8 cellular contexts compared by ENCODE assay signal in the genomic region with DNA sequence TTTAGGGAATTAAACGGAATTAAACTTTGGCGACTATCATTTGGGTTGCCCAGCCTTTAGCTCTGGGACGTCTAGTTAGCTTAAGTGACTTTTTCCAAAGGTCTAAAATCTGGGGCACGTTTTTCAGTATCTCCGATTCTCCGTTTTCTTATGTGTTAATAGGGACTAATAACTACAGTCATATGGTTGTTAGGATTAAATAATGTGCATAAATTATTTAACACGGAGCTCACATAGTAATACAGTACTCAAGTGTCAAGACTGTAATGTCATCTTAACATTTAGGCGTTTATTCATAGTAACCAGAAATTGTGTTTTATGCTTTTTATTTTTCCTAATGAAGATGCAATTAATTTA. TPM values are rescaled to one million over a fixed set of nuclear protein-coding genes. Genes with fewer than 3 reads are reported as not detected.
A peak's percentile ranks its signal among the peaks of the same experiment; 100 is the strongest.
DNase-seq lines count a peak whose midpoint lies in the region; ATAC-seq, FAIRE-seq and TF ChIP-seq lines count a peak whose summit lies in the region.

No MANE protein-coding gene starts in this region.

- no peak for FAIRE-seq in kidney (lab: Jason Lieb, UNC)

- H3K4me1 Mint-ChIP-seq in activated naive CD4-positive, alpha-beta T cell treated with anti-CD3 and anti-CD28 coated beads, Interleukin-2, amount 10 ng/mL, durations not matched to agents 7 days and 5 days: peaks cover 40% of the 10 kb centered on the region
- peaks cover 31% of the 10 kb centered on the region for H3K4me1 Mint-ChIP-seq in activated T-helper 2 cell treated with anti-CD3 and anti-CD28 coated beads, Interferon-gamma antibody, Interleukin-2, Interleukin-4, amounts not matched to agents 10 μg/mL and 5 μg/mL and 100 μg/mL, durations not matched to agents 14 hours and 24 hours and 36 hours (ENCODE audit: low read depth)
- H3K4me1 Mint-ChIP-seq in type B pancreatic cell (ENCODE audit: unreplicated experiment): peaks cover 15% of the 10 kb centered on the region

- no peak for ATAC-seq in HG02870 (IDR thresholded peaks at IDR 0.05; ENCODE audit: unreplicated experiment)

- DNase-seq in activated naive CD4-positive, alpha-beta T cell treated with anti-CD3 and anti-CD28 coated beads, Interleukin-2, amount 10 ng/mL, durations not matched to agents 7 days and 5 days: no peak
- DNase-seq in activated naive CD4-positive, alpha-beta T cell treated with anti-CD3 and anti-CD28 coated beads, Interleukin-2, amount 50 U/mL, for 16 hours: no peak
- DNase-seq in activated T-helper 2 cell treated with anti-CD3 and anti-CD28 coated beads, Interferon-gamma antibody, Interleukin-2, Interleukin-4, amounts not matched to agents 10 μg/mL and 5 μg/mL and 100 μg/mL, durations not matched to agents 14 hours and 24 hours and 36 hours (ENCODE audit: low spot score): no peak
- DNase-seq in kidney (no peak), type B pancreatic cell (ENCODE audit: extremely low spot score, unreplicated experiment) (no peak), NCI-H748 (lab: John Stamatoyannopoulos, UW; ENCODE audit: unreplicated experiment) (no peak), DMS53 (lab: John Stamatoyannopoulos, UW) (no peak)

- H3K36me3 Mint-ChIP-seq in activated naive CD4-positive, alpha-beta T cell treated with anti-CD3 and anti-CD28 coated beads, Interleukin-2, amount 10 ng/mL, durations not matched to agents 7 days and 5 days: peaks cover 31% of the 10 kb centered on the region
- peaks cover 34% of the 10 kb centered on the region for H3K36me3 Mint-ChIP-seq in activated T-helper 2 cell treated with anti-CD3 and anti-CD28 coated beads, Interferon-gamma antibody, Interleukin-2, Interleukin-4, amounts not matched to agents 10 μg/mL and 5 μg/mL and 100 μg/mL, durations not matched to agents 14 hours and 24 hours and 36 hours (ENCODE audit: low read depth)
- H3K36me3 Mint-ChIP-seq in type B pancreatic cell: no peaks in the 10 kb centered on the region

- peaks cover 0 to 6% of the 10 kb centered on the region in 2 donors for H3K4me1 ChIP-seq in kidney (ENCODE audit: control insufficient read depth in 1 of 2, insufficient read depth in 1 of 2, low read depth in 1 of 2, low read length in 2 of 2)

- H3K9me3 Mint-ChIP-seq in activated naive CD4-positive, alpha-beta T cell treated with anti-CD3 and anti-CD28 coated beads, Interleukin-2, amount 10 ng/mL, durations not matched to agents 7 days and 5 days: no peaks in the 10 kb centered on the region
- no peaks in the 10 kb centered on the region for H3K9me3 Mint-ChIP-seq in activated T-helper 2 cell treated with anti-CD3 and anti-CD28 coated beads, Interferon-gamma antibody, Interleukin-2, Interleukin-4, amounts not matched to agents 10 μg/mL and 5 μg/mL and 100 μg/mL, durations not matched to agents 14 hours and 24 hours and 36 hours
- H3K9me3 Mint-ChIP-seq in type B pancreatic cell: no peaks in the 10 kb centered on the region

- peak overlapping the region; percentile 80 to 91 for H3K4me3 ChIP-seq in kidney (ENCODE audit: low read length in 2 of 2)

- H3K9ac ChIP-seq in kidney (ENCODE audit: low read length in 2 of 2): peak overlapping the region; percentile 44 to 93

- CTCF ChIA-PET in activated naive CD4-positive, alpha-beta T cell treated with anti-CD3 and anti-CD28 coated beads, Interleukin-2, amount 10 ng/mL, durations not matched to agents 7 days and 5 days (lab: Charles Lee): interaction anchor here (1.2 kb wide), 2 partner anchors 45 to 754 kb away, joined by 3 read pairs; no protein-coding TSS in a partner anchor

- peak overlapping the region; percentile 96 for H3K27ac Mint-ChIP-seq in activated naive CD4-positive, alpha-beta T cell treated with anti-CD3 and anti-CD28 coated beads, Interleukin-2, amount 10 ng/mL, durations not matched to agents 7 days and 5 days
- peak overlapping the region; percentile 94 for H3K27ac Mint-ChIP-seq in activated T-helper 2 cell treated with anti-CD3 and anti-CD28 coated beads, Interferon-gamma antibody, Interleukin-2, Interleukin-4, amounts not matched to agents 10 μg/mL and 5 μg/mL and 100 μg/mL, durations not matched to agents 14 hours and 24 hours and 36 hours
- peak overlapping the region; percentile 82 for H3K27ac Mint-ChIP-seq in type B pancreatic cell

- H3K36me3 ChIP-seq in kidney (ENCODE audit: control insufficient read depth in 1 of 2, insufficient read depth in 2 of 2, low read length in 2 of 2): peaks cover 0 to 2% of the 10 kb centered on the region in 2 donors

- peak overlapping the region in 1 of 2 donors; percentile 39 for H3K27ac ChIP-seq in kidney (ENCODE audit: low read depth in 2 of 2, low read length in 2 of 2)

- peak overlapping the region; percentile 94 for H3K4me3 Mint-ChIP-seq in activated naive CD4-positive, alpha-beta T cell treated with anti-CD3 and anti-CD28 coated beads, Interleukin-2, amount 10 ng/mL, durations not matched to agents 7 days and 5 days
- peak overlapping the region; percentile 98 for H3K4me3 Mint-ChIP-seq in activated T-helper 2 cell treated with anti-CD3 and anti-CD28 coated beads, Interferon-gamma antibody, Interleukin-2, Interleukin-4, amounts not matched to agents 10 μg/mL and 5 μg/mL and 100 μg/mL, durations not matched to agents 14 hours and 24 hours and 36 hours (ENCODE audit: low read depth)
- H3K4me3 Mint-ChIP-seq in type B pancreatic cell: peak overlapping the region; percentile 91

- peaks cover 3% of the 10 kb centered on the region for H3K27me3 Mint-ChIP-seq in activated naive CD4-positive, alpha-beta T cell treated with anti-CD3 and anti-CD28 coated beads, Interleukin-2, amount 10 ng/mL, durations not matched to agents 7 days and 5 days
- no peaks in the 10 kb centered on the region for H3K27me3 Mint-ChIP-seq in activated T-helper 2 cell treated with anti-CD3 and anti-CD28 coated beads, Interferon-gamma antibody, Interleukin-2, Interleukin-4, amounts not matched to agents 10 μg/mL and 5 μg/mL and 100 μg/mL, durations not matched to agents 14 hours and 24 hours and 36 hours (ENCODE audit: low read depth)
- no peaks in the 10 kb centered on the region for H3K27me3 Mint-ChIP-seq in type B pancreatic cell

- H3K9me3 ChIP-seq in kidney (ENCODE audit: control insufficient read depth in 1 of 2, low read length in 2 of 2): no peaks in the 10 kb centered on the region

- TF ChIP-seq CTCF in kidney (IDR thresholded peaks at IDR 0.05; ENCODE audit: borderline replicate concordance, extremely low read depth, insufficient read depth) (no peak), type B pancreatic cell (conservative IDR thresholded peaks at IDR 0.05) (no peak)

- intact Hi-C loops in activated T-helper 2 cell treated with anti-CD3 and anti-CD28 coated beads, Interferon-gamma antibody, Interleukin-2, Interleukin-4, amounts not matched to agents 10 μg/mL and 5 μg/mL and 100 μg/mL, durations not matched to agents 14 hours and 24 hours and 36 hours (cut with micrococcal nuclease): loop anchor here (1.0 to 10.0 kb wide), 5 partner anchors 46 to 911 kb away; partner anchors contain the start of genes BBS12, BBS7, BLTP1 and TRPC3
- intact Hi-C loops in kidney (cut with DNase I): no loop called here

RNA-seq across cellular contexts. Expression of gene CCNA2, which starts 0.5 kb away (rescaled TPM):
- total RNA-seq in activated T-helper 2 cell treated with anti-CD3 and anti-CD28 coated beads, Interferon-gamma antibody, Interleukin-2, Interleukin-4, amounts not matched to agents 10 μg/mL and 5 μg/mL and 100 μg/mL, durations not matched to agents 14 hours and 24 hours and 36 hours: 74.7 and 75.1 TPM in 2 replicates
- total RNA-seq in kidney: 1.4 TPM
- 0.71 TPM for polyA plus RNA-seq in kidney (ENCODE audit: insufficient read depth, low read depth, low replicate concordance)
- 22.6 and 48.1 TPM in 2 replicates for total RNA-seq in type B pancreatic cell (ENCODE audit: low replicate concordance)

RNA-seq across cellular contexts. Expression of gene EXOSC9, which starts 23.0 kb away (rescaled TPM):
- total RNA-seq in activated T-helper 2 cell treated with anti-CD3 and anti-CD28 coated beads, Interferon-gamma antibody, Interleukin-2, Interleukin-4, amounts not matched to agents 10 μg/mL and 5 μg/mL and 100 μg/mL, durations not matched to agents 14 hours and 24 hours and 36 hours: 62.1 and 65.9 TPM in 2 replicates
- total RNA-seq in kidney: 17.6 TPM
- polyA plus RNA-seq in kidney (ENCODE audit: insufficient read depth, low read depth, low replicate concordance): 19.9 TPM
- total RNA-seq in type B pancreatic cell (ENCODE audit: low replicate concordance): 20.9 and 38.4 TPM in 2 replicates

RNA-seq across cellular contexts. Expression of gene BBS7, which starts 46.1 kb away (rescaled TPM):
- 17.5 and 18.5 TPM in 2 replicates for total RNA-seq in activated T-helper 2 cell treated with anti-CD3 and anti-CD28 coated beads, Interferon-gamma antibody, Interleukin-2, Interleukin-4, amounts not matched to agents 10 μg/mL and 5 μg/mL and 100 μg/mL, durations not matched to agents 14 hours and 24 hours and 36 hours
- 14.5 TPM for total RNA-seq in kidney
- polyA plus RNA-seq in kidney (ENCODE audit: insufficient read depth, low read depth, low replicate concordance): 8.0 TPM
- total RNA-seq in type B pancreatic cell (ENCODE audit: low replicate concordance): 19.0 and 26.0 TPM in 2 replicates

RNA-seq across cellular contexts. Expression of gene SMIM43, which starts 59.2 kb away (rescaled TPM):
- not detected in 2 replicates for total RNA-seq in activated T-helper 2 cell treated with anti-CD3 and anti-CD28 coated beads, Interferon-gamma antibody, Interleukin-2, Interleukin-4, amounts not matched to agents 10 μg/mL and 5 μg/mL and 100 μg/mL, durations not matched to agents 14 hours and 24 hours and 36 hours
- total RNA-seq in kidney (not detected), type B pancreatic cell (ENCODE audit: low replicate concordance) (0.60 and 1.4 TPM in 2 replicates)
- not detected for polyA plus RNA-seq in kidney (ENCODE audit: insufficient read depth, low read depth, low replicate concordance)
